ENCODE assay signal across 1 cellular context in the genomic region with DNA sequence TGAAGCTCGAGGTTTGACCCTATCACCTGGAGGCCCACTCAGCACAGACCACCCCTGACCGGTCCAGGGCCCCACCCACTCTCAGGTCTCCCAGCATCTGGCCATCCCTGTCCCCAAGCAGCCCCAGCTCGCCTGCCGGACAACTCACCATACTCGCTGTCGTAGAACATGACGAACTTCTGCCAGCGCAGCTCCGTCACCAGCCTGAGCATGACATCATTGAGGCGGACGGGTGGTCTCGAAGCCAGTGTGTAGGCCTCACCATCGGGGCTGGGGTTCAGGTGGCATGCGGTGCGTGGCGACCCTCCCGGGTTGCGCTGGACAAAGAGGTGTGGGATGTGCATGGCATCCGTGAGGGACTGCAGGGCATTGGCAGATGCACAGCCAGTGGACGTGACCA.
TF ChIP-seq lines count a peak whose summit lies in the region.

No MANE protein-coding gene starts in this region.

TF ChIP-seq in HepG2, 621 proteins besides CTCF, POLR2A, EP300 and RAD21 (continued from another document):
- TF ChIP-seq, protein P1, sequence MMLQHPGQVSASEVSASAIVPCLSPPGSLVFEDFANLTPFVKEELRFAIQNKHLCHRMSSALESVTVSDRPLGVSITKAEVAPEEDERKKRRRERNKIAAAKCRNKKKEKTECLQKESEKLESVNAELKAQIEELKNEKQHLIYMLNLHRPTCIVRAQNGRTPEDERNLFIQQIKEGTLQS (CRISPR knock-in tag; IDR thresholded peaks at IDR 0.05), result no peak
- TF ChIP-seq ATF7 (IDR thresholded peaks at IDR 0.05) (peak; percentile 33; the same call in 1 of the 2 replicates), ATF7 (CRISPR knock-in tag; IDR thresholded peaks at IDR 0.05) (no peak)
TF ChIP-seq in HepG2: peak in this region for 1.
